In the genomic region with DNA sequence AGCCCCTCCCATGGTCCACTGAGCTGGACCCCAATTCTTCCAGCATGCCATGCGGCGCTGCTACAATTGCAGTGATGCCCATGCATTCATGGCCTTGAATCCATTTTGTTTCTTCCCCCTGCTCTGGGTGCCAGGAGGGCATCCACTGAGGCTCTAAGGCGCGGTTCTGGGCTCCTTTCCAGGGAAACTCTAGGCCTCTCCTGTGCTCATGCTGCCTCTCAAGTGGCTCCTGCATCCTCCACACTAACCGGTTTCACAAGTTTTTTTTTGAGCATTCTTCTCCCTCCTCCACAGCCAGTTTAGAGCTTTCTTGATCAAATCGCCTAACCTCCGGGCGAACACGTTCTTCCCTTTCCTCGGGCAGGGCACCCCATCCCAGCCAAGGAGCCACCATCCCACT, we compare ENCODE assay signal across 18 cellular contexts.
DNase-seq lines count a peak whose midpoint lies in the region; ATAC-seq and TF ChIP-seq lines count a peak whose summit lies in the region.
"Had no signal": no experiment of that assay in that cellular context is flagged by ENCODE, and none has a peak within 500 bp of the region (broad histone marks: within the 10 kb centered on the region; RNA-seq: fewer than 3 reads in every experiment).

No MANE protein-coding gene starts in this region.

- ATAC-seq in lung (ENCODE audit: insufficient read depth, low FRiP score) (peak; percentile 25), GM21723 (IDR thresholded peaks at IDR 0.05; ENCODE audit: unreplicated experiment) (no peak)
- ATAC-seq: activated T-cell treated with anti-CD3 and anti-CD28 coated beads, Interleukin-2, amount 50 U/mL, for 72 hours had no signal

- H3K4me1 Mint-ChIP-seq in endodermal cell, result peaks cover 1% of the 10 kb centered on the region
- H3K4me1 Mint-ChIP-seq: activated CD4-positive, alpha-beta memory T cell treated with anti-CD3 and anti-CD28 coated beads, Interleukin-2, amount 10 ng/mL, durations not matched to agents 7 days and 5 days; activated naive CD8-positive, alpha-beta T cell treated with anti-CD3 and anti-CD28 coated beads for 36 hours had no signal

- DNase-seq in DMS153 (lab: John Stamatoyannopoulos, UW) (peak; percentile 14), LoVo (ENCODE audit: low spot score) (peak; percentile 56), breast epithelium (ENCODE audit: low spot score in 2 of 2) (peak in 1 of 2 donors; percentile 55), lung (ENCODE audit: low spot score) (peak; percentile 88), cortex of kidney (lab: John Stamatoyannopoulos, UW) (no peak), endodermal cell (no peak), adrenal gland (no peak)
- DNase-seq: activated CD4-positive, alpha-beta memory T cell treated with anti-CD3 and anti-CD28 coated beads, Interleukin-2, amount 10 ng/mL, durations not matched to agents 7 days and 5 days; activated naive CD8-positive, alpha-beta T cell treated with anti-CD3 and anti-CD28 coated beads for 36 hours; activated T-cell treated with anti-CD3 and anti-CD28 coated beads, Interleukin-2, amount 50 U/mL, for 72 hours; brain microvascular endothelial cell; EL; midbrain; NCI-H2107; RPMI8226; stimulated activated naive CD4-positive, alpha-beta T cell had no signal

- intact Hi-C loops in breast epithelium (cut with DNase I; ENCODE audit: low total_unique reads) (no loop called here), adrenal gland (cut with DNase I) (no loop called here)

- no peaks in the 10 kb centered on the region for H3K36me3 Mint-ChIP-seq in endodermal cell (ENCODE audit: low read depth)
- H3K36me3 Mint-ChIP-seq: activated naive CD8-positive, alpha-beta T cell treated with anti-CD3 and anti-CD28 coated beads for 36 hours had no signal

- TF ChIP-seq POLR2A in breast epithelium (IDR thresholded peaks at IDR 0.05) (no peak), adrenal gland (IDR thresholded peaks at IDR 0.05) (no peak)

- no peaks in the 10 kb centered on the region for H3K9me3 ChIP-seq in breast epithelium
- H3K9me3 ChIP-seq in lung (ENCODE audit: control insufficient read depth in 2 of 2, insufficient read depth in 1 of 2, low read length in 1 of 2), result no peaks in the 10 kb centered on the region
- no peaks in the 10 kb centered on the region for H3K9me3 ChIP-seq in endodermal cell (ENCODE audit: control insufficient read depth, low read length)
- no peaks in the 10 kb centered on the region for H3K9me3 ChIP-seq in adrenal gland (replicated peaks in 1 of 3)
- H3K9me3 ChIP-seq: right atrium auricular region had no signal

- H3K4me3 ChIP-seq in breast epithelium, result no peak overlapping the region
- H3K4me3 ChIP-seq in lung, result no peak overlapping the region
- no peak overlapping the region for H3K4me3 ChIP-seq in endodermal cell (ENCODE audit: low read length)
- H3K4me3 ChIP-seq in adrenal gland, result no peak overlapping the region
- H3K4me3 ChIP-seq: right atrium auricular region had no signal

- H3K4me1 ChIP-seq in breast epithelium (no peaks in the 10 kb centered on the region), lung (ENCODE audit: control insufficient read depth in 2 of 2, insufficient read depth in 2 of 2, low read length in 2 of 2) (peaks cover 0 to 9% of the 10 kb centered on the region in 2 donors), endodermal cell (ENCODE audit: control insufficient read depth, insufficient read depth, low read length) (no peaks in the 10 kb centered on the region), adrenal gland (replicated peaks in 1 of 2) (no peaks in the 10 kb centered on the region)

- H3K4me3 Mint-ChIP-seq in endodermal cell, result no peak overlapping the region
- H3K4me3 Mint-ChIP-seq: activated CD4-positive, alpha-beta memory T cell treated with anti-CD3 and anti-CD28 coated beads, Interleukin-2, amount 10 ng/mL, durations not matched to agents 7 days and 5 days; activated naive CD8-positive, alpha-beta T cell treated with anti-CD3 and anti-CD28 coated beads for 36 hours; activated T-cell treated with anti-CD3 and anti-CD28 coated beads, Interleukin-2, amount 50 U/mL, for 72 hours had no signal

- no peaks in the 10 kb centered on the region for H3K27me3 ChIP-seq in breast epithelium
- H3K27me3 ChIP-seq in lung (ENCODE audit: control insufficient read depth, insufficient read depth), result no peaks in the 10 kb centered on the region
- H3K27me3 ChIP-seq in endodermal cell (ENCODE audit: control insufficient read depth, insufficient read depth, low read length, poor library complexity, severe bottlenecking), result no peaks in the 10 kb centered on the region
- no peaks in the 10 kb centered on the region for H3K27me3 ChIP-seq in adrenal gland
- H3K27me3 ChIP-seq: brain microvascular endothelial cell, right atrium auricular region had no signal

- no peak overlapping the region for H3K9ac ChIP-seq in endodermal cell (ENCODE audit: extremely low read depth, low read length, poor library complexity, severe bottlenecking)

- no peak overlapping the region for H3K27ac Mint-ChIP-seq in endodermal cell
- H3K27ac Mint-ChIP-seq: activated CD4-positive, alpha-beta memory T cell treated with anti-CD3 and anti-CD28 coated beads, Interleukin-2, amount 10 ng/mL, durations not matched to agents 7 days and 5 days; activated naive CD8-positive, alpha-beta T cell treated with anti-CD3 and anti-CD28 coated beads for 36 hours; activated T-cell treated with anti-CD3 and anti-CD28 coated beads, Interleukin-2, amount 50 U/mL, for 72 hours had no signal

- WGBS in lung, 2 donors, result 63 to 87% methylated on average over 10 of the region's 10 CpGs
- 82 to 86% methylated on average over 7 to 10 of the region's 10 CpGs for WGBS in endodermal cell (ENCODE audit: insufficient coverage in 1 of 2, insufficient read length in 1 of 2), 2 experiments
- 86 to 93% (median 89%) methylated on average over 8 to 10 of the region's 10 CpGs for WGBS in adrenal gland, 4 donors

- no peaks in the 10 kb centered on the region for H3K9me3 Mint-ChIP-seq in endodermal cell
- H3K9me3 Mint-ChIP-seq: activated CD4-positive, alpha-beta memory T cell treated with anti-CD3 and anti-CD28 coated beads, Interleukin-2, amount 10 ng/mL, durations not matched to agents 7 days and 5 days; activated naive CD8-positive, alpha-beta T cell treated with anti-CD3 and anti-CD28 coated beads for 36 hours; activated T-cell treated with anti-CD3 and anti-CD28 coated beads, Interleukin-2, amount 50 U/mL, for 72 hours had no signal

- H3K27ac ChIP-seq in breast epithelium (peak overlapping the region; percentile 69 to 70), lung (ENCODE audit: low read depth in 1 of 2, low read length in 1 of 2) (peak overlapping the region in 1 of 2 donors; percentile 52), endodermal cell (ENCODE audit: low read depth, low read length) (no peak overlapping the region), adrenal gland (no peak overlapping the region)
- H3K27ac ChIP-seq: brain microvascular endothelial cell, right atrium auricular region had no signal

- TF ChIP-seq CTCF in breast epithelium (IDR thresholded peaks at IDR 0.05) (no peak), lung (IDR thresholded peaks at IDR 0.05; ENCODE audit: control extremely low read depth, extremely low read depth) (no peak), endodermal cell (conservative IDR thresholded peaks at IDR 0.05) (no peak), adrenal gland (IDR thresholded peaks at IDR 0.05) (no peak)

- H3K27me3 Mint-ChIP-seq in endodermal cell (ENCODE audit: insufficient read depth), result peaks cover 8% of the 10 kb centered on the region
- H3K27me3 Mint-ChIP-seq: activated CD4-positive, alpha-beta memory T cell treated with anti-CD3 and anti-CD28 coated beads, Interleukin-2, amount 10 ng/mL, durations not matched to agents 7 days and 5 days; activated naive CD8-positive, alpha-beta T cell treated with anti-CD3 and anti-CD28 coated beads for 36 hours had no signal

- H3K36me3 ChIP-seq in breast epithelium (no peaks in the 10 kb centered on the region), lung (ENCODE audit: control insufficient read depth in 2 of 2, insufficient read depth in 2 of 2, low read length in 2 of 2) (no peaks in the 10 kb centered on the region), endodermal cell (ENCODE audit: control insufficient read depth, insufficient read depth, low read length) (no peaks in the 10 kb centered on the region), adrenal gland (replicated peaks in 1 of 2) (no peaks in the 10 kb centered on the region)
- H3K36me3 ChIP-seq: brain microvascular endothelial cell, right atrium auricular region had no signal

Comparison
In these comparisons a context has a peak if more than half of its experiments do, and no peak if none do; other contexts are left out.
1. DNase-seq: peak in DMS153 (single experiment), LoVo (single experiment) and lung (single experiment); none in cortex of kidney (single experiment), endodermal cell (single experiment) and adrenal gland (0 of 7).
2. H3K27ac ChIP-seq: peak in breast epithelium (2 of 2); none in endodermal cell (single experiment) and adrenal gland (0 of 5).